10 cellular contexts compared by ENCODE assay signal in the genomic region with DNA sequence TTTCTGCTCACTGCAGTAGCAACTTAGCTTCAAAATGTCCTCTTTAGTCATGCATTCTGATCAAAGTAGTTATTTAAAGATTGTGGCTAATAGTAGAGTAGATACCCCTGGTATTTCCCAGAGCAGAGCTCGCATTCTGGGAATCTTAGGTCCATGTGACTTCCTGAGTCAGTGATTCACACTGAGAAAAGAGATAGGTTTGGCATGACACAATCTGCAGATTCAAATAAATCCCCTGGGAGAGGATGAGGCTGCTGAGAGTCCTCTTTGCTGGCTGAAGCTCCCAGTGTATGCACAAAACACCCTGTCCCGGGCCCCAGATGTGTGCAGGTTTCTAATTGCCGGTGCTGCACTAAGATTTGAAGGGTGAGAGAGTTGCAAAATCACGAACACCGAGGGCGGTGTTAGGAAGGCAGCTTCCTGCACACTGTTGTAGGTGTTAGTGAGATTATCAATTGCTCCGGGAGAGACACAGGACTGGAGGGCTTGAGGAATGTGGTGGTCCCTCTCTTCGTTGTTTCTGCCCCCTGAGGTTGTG.
A peak's percentile ranks its signal among the peaks of the same experiment; 100 is the strongest.
DNase-seq lines count a peak whose midpoint lies in the region; ATAC-seq lines count a peak whose summit lies in the region.
"Had no signal": no experiment of that assay in that cellular context is flagged by ENCODE, and none has a peak within 500 bp of the region (broad histone marks: within the 10 kb centered on the region; RNA-seq: fewer than 3 reads in every experiment).

No MANE protein-coding gene starts in this region.

- ATAC-seq in GM21529 (IDR thresholded peaks at IDR 0.05; ENCODE audit: unreplicated experiment) = peak; percentile 78
- ATAC-seq in HG03469 (IDR thresholded peaks at IDR 0.05; ENCODE audit: unreplicated experiment) = peak; percentile 72
- no peak for ATAC-seq in left cardiac atrium
- ATAC-seq: K562, T-helper 17 cell had no signal

- H3K4me3 ChIP-seq in GM08714 (ENCODE audit: low read length) = peak overlapping the region; percentile 11; the same call in 1 of the 2 replicates
- H3K4me3 ChIP-seq: K562 had no signal

- DNase-seq in head of caudate nucleus (peak in 41 of 42 donors; percentile 5 to 74 (median 40)), left cardiac atrium (no peak), DMS 273 treated with DMSO at 0.1 percent for 48 hours (lab: John Stamatoyannopoulos, UW) (no peak), DMS53 treated with DMSO at 0.1 percent for 48 hours (lab: John Stamatoyannopoulos, UW; ENCODE audit: unreplicated experiment) (no peak), Kasumi-1 (lab: John Stamatoyannopoulos, UW) (no peak)
- DNase-seq: T-helper 17 cell had no signal

- intact Hi-C loops in head of caudate nucleus (cut with DNase I) (no loop called here), left cardiac atrium (cut with DNase I) (no loop called here)

Comparison
In these comparisons a context has a peak if more than half of its experiments do, and no peak if none do; other contexts are left out.
1. ATAC-seq: peak in GM21529 (single experiment) and HG03469 (single experiment); none in left cardiac atrium (0 of 2).
2. DNase-seq: peak in head of caudate nucleus (41 of 42); none in left cardiac atrium (single experiment), DMS 273 treated with DMSO at 0.1 percent for 48 hours (single experiment), DMS53 treated with DMSO at 0.1 percent for 48 hours (single experiment) and Kasumi-1 (0 of 2).